1 cellular context compared by ENCODE assay signal in the genomic region with DNA sequence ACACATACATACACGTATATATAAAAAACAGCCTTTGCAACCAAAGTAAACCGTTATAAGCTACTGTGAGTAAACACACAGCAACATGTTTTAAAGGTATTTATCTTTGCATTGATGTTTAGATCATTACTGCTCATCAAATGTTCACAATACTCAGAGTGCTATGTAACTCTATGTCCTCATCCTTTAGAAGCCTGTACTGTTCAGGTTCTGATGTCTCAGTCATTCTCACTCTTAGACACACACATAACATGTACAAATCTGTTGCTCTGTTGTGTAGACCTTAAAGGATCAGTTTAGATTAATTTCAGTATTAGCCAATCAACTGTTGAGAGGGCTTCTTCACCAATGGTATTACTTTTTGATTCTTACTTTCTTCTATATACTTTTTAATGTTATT.
TF ChIP-seq lines count a peak whose summit lies in the region.

No MANE protein-coding gene starts in this region.

TF ChIP-seq in SK-N-SH treated with all-trans-retinoic acid at 6 μM for 48 hours, 23 proteins besides CTCF, POLR2A, EP300 and RAD21 (continued from another document):
- TF ChIP-seq ZC3H10 (CRISPR knock-in tag; IDR thresholded peaks at IDR 0.05), result no peak
- no peak for TF ChIP-seq ESRRG (CRISPR knock-in tag; IDR thresholded peaks at IDR 0.05)
- TF ChIP-seq TOX (CRISPR knock-in tag; IDR thresholded peaks at IDR 0.05; ENCODE audit: borderline replicate concordance), result no peak
- no peak for TF ChIP-seq GLIS3 (CRISPR knock-in tag; IDR thresholded peaks at IDR 0.05)
